ENCODE assay signal across 12 cellular contexts in the genomic region with DNA sequence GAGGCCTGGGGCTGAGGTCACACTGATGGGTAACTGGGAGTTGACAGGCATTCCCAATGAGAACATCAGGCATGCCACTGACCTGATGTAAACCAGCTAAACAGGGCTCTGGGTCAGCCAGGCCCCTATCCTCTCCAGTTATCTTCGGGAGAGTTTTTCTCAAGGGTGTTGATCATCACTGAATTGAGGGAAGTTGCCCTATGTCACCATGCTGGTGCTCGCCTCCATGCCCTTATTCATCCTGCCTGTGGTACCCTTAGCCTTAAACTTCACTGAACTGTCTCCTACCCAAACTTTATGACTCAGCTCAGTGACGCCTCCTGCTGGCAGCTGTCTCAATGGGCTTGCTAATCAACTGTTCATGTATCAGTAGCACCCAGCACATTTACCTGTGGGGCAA.
DNase-seq lines count a peak whose midpoint lies in the region; ATAC-seq and TF ChIP-seq lines count a peak whose summit lies in the region.
"Had no signal": no experiment of that assay in that cellular context is flagged by ENCODE, and none has a peak within 500 bp of the region (broad histone marks: within the 10 kb centered on the region; RNA-seq: fewer than 3 reads in every experiment).

No MANE protein-coding gene starts in this region.

- no peaks in the 10 kb centered on the region for H3K9me3 ChIP-seq in SU-DHL-6 (ENCODE audit: insufficient read depth, low read length)
- H3K9me3 ChIP-seq: colonic mucosa had no signal

- H3K4me3 Mint-ChIP-seq in activated naive CD4-positive, alpha-beta T cell treated with anti-CD3 and anti-CD28 coated beads for 36 hours: no peak overlapping the region
- no peak overlapping the region for H3K4me3 Mint-ChIP-seq in stimulated activated memory B cell treated with anti-CD40 and anti-IgM and Interleukin-4, amounts not matched to agents 10 μg/mL and 1 μg/mL and 100 μg/mL, for 72 hours
- H3K4me3 Mint-ChIP-seq: CD14-positive monocyte had no signal

- H3K79me2 ChIP-seq in SU-DHL-6 (ENCODE audit: insufficient read depth, low read length): no peaks in the 10 kb centered on the region

- no peaks in the 10 kb centered on the region for H4K20me1 ChIP-seq in SU-DHL-6 (ENCODE audit: low read depth, low read length)

- peaks cover 10% of the 10 kb centered on the region for H3K27me3 Mint-ChIP-seq in activated naive CD4-positive, alpha-beta T cell treated with anti-CD3 and anti-CD28 coated beads for 36 hours (ENCODE audit: low read depth)
- H3K27me3 Mint-ChIP-seq in stimulated activated memory B cell treated with anti-CD40 and anti-IgM and Interleukin-4, amounts not matched to agents 10 μg/mL and 1 μg/mL and 100 μg/mL, for 72 hours: peaks cover 17% of the 10 kb centered on the region

- H3K36me3 ChIP-seq in SU-DHL-6 (ENCODE audit: low read length): no peaks in the 10 kb centered on the region
- H3K36me3 ChIP-seq: colonic mucosa, transverse colon had no signal

- H3F3A ChIP-seq in SU-DHL-6 (ENCODE audit: insufficient read depth): no peaks in the 10 kb centered on the region

- no peak overlapping the region for H3K27ac Mint-ChIP-seq in activated naive CD4-positive, alpha-beta T cell treated with anti-CD3 and anti-CD28 coated beads for 36 hours
- H3K27ac Mint-ChIP-seq in stimulated activated memory B cell treated with anti-CD40 and anti-IgM and Interleukin-4, amounts not matched to agents 10 μg/mL and 1 μg/mL and 100 μg/mL, for 72 hours: no peak overlapping the region

- no peak overlapping the region for H3K27ac ChIP-seq in SU-DHL-6 (ENCODE audit: low read depth, low read length)
- H3K27ac ChIP-seq: colonic mucosa, skin epidermis, transverse colon had no signal

- no peak overlapping the region for H3K9ac ChIP-seq in SU-DHL-6 (ENCODE audit: low read length)

- H3K4me1 Mint-ChIP-seq in activated naive CD4-positive, alpha-beta T cell treated with anti-CD3 and anti-CD28 coated beads for 36 hours (ENCODE audit: low read depth): no peaks in the 10 kb centered on the region
- H3K4me1 Mint-ChIP-seq in stimulated activated memory B cell treated with anti-CD40 and anti-IgM and Interleukin-4, amounts not matched to agents 10 μg/mL and 1 μg/mL and 100 μg/mL, for 72 hours: no peaks in the 10 kb centered on the region
- H3K4me1 Mint-ChIP-seq: CD14-positive monocyte had no signal

- no peak overlapping the region for H3K4me3 ChIP-seq in SU-DHL-6 (ENCODE audit: insufficient read depth, low read length, poor library complexity, severe bottlenecking)
- H3K4me3 ChIP-seq: colonic mucosa, skin epidermis, transverse colon had no signal

- TF ChIP-seq CTCF in SU-DHL-6 (IDR thresholded peaks at IDR 0.05; ENCODE audit: insufficient read depth, low read length, poor library complexity, severe bottlenecking): peak; percentile 19

- peaks cover 3% of the 10 kb centered on the region for H3K9me3 Mint-ChIP-seq in activated naive CD4-positive, alpha-beta T cell treated with anti-CD3 and anti-CD28 coated beads for 36 hours
- peaks cover 5% of the 10 kb centered on the region for H3K9me3 Mint-ChIP-seq in stimulated activated memory B cell treated with anti-CD40 and anti-IgM and Interleukin-4, amounts not matched to agents 10 μg/mL and 1 μg/mL and 100 μg/mL, for 72 hours

- no peak overlapping the region for H3K4me2 ChIP-seq in SU-DHL-6 (ENCODE audit: low read depth, low read length, poor library complexity, severe bottlenecking)

- H3K9me2 ChIP-seq in SU-DHL-6 (replicated peaks; ENCODE audit: insufficient read depth, low read length): no peaks in the 10 kb centered on the region

- H2AFZ ChIP-seq in SU-DHL-6 (ENCODE audit: low read depth, low read length, severe bottlenecking): no peak overlapping the region

- no peaks in the 10 kb centered on the region for H3K36me3 Mint-ChIP-seq in activated naive CD4-positive, alpha-beta T cell treated with anti-CD3 and anti-CD28 coated beads for 36 hours (ENCODE audit: low read depth)
- peaks cover 6% of the 10 kb centered on the region for H3K36me3 Mint-ChIP-seq in stimulated activated memory B cell treated with anti-CD40 and anti-IgM and Interleukin-4, amounts not matched to agents 10 μg/mL and 1 μg/mL and 100 μg/mL, for 72 hours
- H3K36me3 Mint-ChIP-seq: CD14-positive monocyte had no signal

- intact Hi-C loops in activated naive CD4-positive, alpha-beta T cell treated with anti-CD3 and anti-CD28 coated beads for 36 hours (cut with micrococcal nuclease): loop anchor here (1.0 to 10.0 kb wide), 2 partner anchors 339 to 672 kb away; no protein-coding TSS in a partner anchor
- intact Hi-C loops in left ventricle myocardium superior (cut with micrococcal nuclease): no loop called here

- peak; percentile 59 for DNase-seq in activated naive CD4-positive, alpha-beta T cell treated with anti-CD3 and anti-CD28 coated beads for 36 hours
- DNase-seq in activated naive CD4-positive, alpha-beta T cell treated with Interleukin-2 at 50 U/mL for 16 hours: no peak
- DNase-seq in left ventricle myocardium superior (peak; percentile 39), SK-N-DZ (ENCODE audit: low spot score) (no peak), mucosa of gallbladder (ENCODE audit: low spot score) (no peak)
- DNase-seq: colonic mucosa, transverse colon had no signal

- CTCF ChIA-PET in activated naive CD4-positive, alpha-beta T cell treated with anti-CD3 and anti-CD28 coated beads for 36 hours (lab: Charles Lee): interaction anchor here (0.6 to 1.4 kb wide), 4 partner anchors 9 to 673 kb away, joined by 3 to 4 read pairs (median 3); no protein-coding TSS in a partner anchor

- ATAC-seq in left ventricle myocardium superior (peak; percentile 94), GM21529 (IDR thresholded peaks at IDR 0.05; ENCODE audit: unreplicated experiment) (no peak)
- ATAC-seq in stimulated activated memory B cell treated with anti-CD40 and anti-IgM and Interleukin-4, amounts not matched to agents 10 μg/mL and 1 μg/mL and 100 μg/mL, for 72 hours: peak; percentile 18

- no peaks in the 10 kb centered on the region for H3K27me3 ChIP-seq in SU-DHL-6 (ENCODE audit: low read length)
- H3K27me3 ChIP-seq: colonic mucosa, transverse colon had no signal

Comparison
In these comparisons a context has a peak if more than half of its experiments do, and no peak if none do; other contexts are left out.
1. DNase-seq: peak in activated naive CD4-positive, alpha-beta T cell treated with anti-CD3 and anti-CD28 coated beads for 36 hours (single experiment) and left ventricle myocardium superior (single experiment); none in activated naive CD4-positive, alpha-beta T cell treated with Interleukin-2 at 50 U/mL for 16 hours (single experiment), SK-N-DZ (single experiment) and mucosa of gallbladder (single experiment).